9 cellular contexts compared by ENCODE assay signal in genomic region chr2:202278036-202278760, GRCh38. TPM values are rescaled to one million over a fixed set of nuclear protein-coding genes. Genes with fewer than 3 reads are reported as not detected.
DNase-seq lines count a peak whose midpoint lies in the region; ATAC-seq, FAIRE-seq and TF ChIP-seq lines count a peak whose summit lies in the region.
"Had no signal": no experiment of that assay in that cellular context is flagged by ENCODE, and none has a peak within 500 bp of the region (broad histone marks: within the 10 kb centered on the region; RNA-seq: fewer than 3 reads in every experiment).

No MANE protein-coding gene starts in this region.

- CTCF ChIA-PET in Calu3 (lab: Charles Lee), result interaction anchor here (0.6 to 1.4 kb wide), 3 partner anchors 11 to 1629 kb away, joined by 3 to 4 read pairs (median 3); no protein-coding TSS in a partner anchor

- TF ChIP-seq CTCF in Calu3 (IDR thresholded peaks at IDR 0.05; ENCODE audit: unreplicated experiment) (no peak), astrocyte (IDR thresholded peaks at IDR 0.05; ENCODE audit: insufficient read depth, low read depth, low read length) (no peak)

- H3K23ac ChIP-seq in mesendoderm (ENCODE audit: low read length), result no peak overlapping the region

- peak overlapping the region; percentile 39 for H3K4me2 ChIP-seq in astrocyte (ENCODE audit: low read length)
- no peak overlapping the region for H3K4me2 ChIP-seq in mesendoderm (ENCODE audit: low read length)

- peak; percentile 34 for FAIRE-seq in astrocyte (lab: Jason Lieb, UNC)

- no peak overlapping the region for H2AFZ ChIP-seq in astrocyte (ENCODE audit: low read depth, low read length)

- H3K9me3 Mint-ChIP-seq in Calu3 (ENCODE audit: low read depth, unreplicated experiment) (no peaks in the 10 kb centered on the region), astrocyte (ENCODE audit: unreplicated experiment) (no peaks in the 10 kb centered on the region)

- peak overlapping the region; percentile 48 for H3K9ac ChIP-seq in astrocyte (ENCODE audit: low read length)
- H3K9ac ChIP-seq in mesendoderm (ENCODE audit: low read length), result no peak overlapping the region

- H3K4me1 ChIP-seq in astrocyte (ENCODE audit: insufficient read depth, low read length), result peaks cover 20% of the 10 kb centered on the region
- no peaks in the 10 kb centered on the region for H3K4me1 ChIP-seq in mesendoderm (ENCODE audit: control insufficient read depth, low read depth, low read length)

- no peak overlapping the region for H4K5ac ChIP-seq in mesendoderm (ENCODE audit: low read length)

- H3K36me3 Mint-ChIP-seq in Calu3 (ENCODE audit: insufficient read depth, unreplicated experiment), result peaks cover 62% of the 10 kb centered on the region
- H3K36me3 Mint-ChIP-seq in astrocyte (ENCODE audit: low read depth, unreplicated experiment), result peaks cover 2% of the 10 kb centered on the region

- no peaks in the 10 kb centered on the region for H3K9me3 ChIP-seq in astrocyte (ENCODE audit: insufficient read depth, low read depth, low read length)
- H3K9me3 ChIP-seq: tibial artery had no signal

- H3K4me3 Mint-ChIP-seq in Calu3 (ENCODE audit: low read depth, unreplicated experiment) (peak overlapping the region; percentile 41), astrocyte (ENCODE audit: unreplicated experiment) (no peak overlapping the region)

- H3K56ac ChIP-seq in mesendoderm (ENCODE audit: low read length), result no peak overlapping the region

- no peak overlapping the region for H4K8ac ChIP-seq in mesendoderm (ENCODE audit: low read depth, low read length)

- H3K27me3 ChIP-seq in astrocyte (ENCODE audit: insufficient read depth, low read length) (no peaks in the 10 kb centered on the region), mesendoderm (ENCODE audit: insufficient read depth, low read length, poor library complexity) (no peaks in the 10 kb centered on the region)
- H3K27me3 ChIP-seq: tibial artery had no signal

- peaks cover 2% of the 10 kb centered on the region for H3K79me1 ChIP-seq in mesendoderm (ENCODE audit: low read length)

- H3K79me2 ChIP-seq in astrocyte (ENCODE audit: insufficient read depth, low read length) (peaks cover 95% of the 10 kb centered on the region), mesendoderm (ENCODE audit: control insufficient read depth, insufficient read depth, low read length) (peaks cover 58% of the 10 kb centered on the region)

- no peak overlapping the region for H3K4me3 ChIP-seq in astrocyte (ENCODE audit: insufficient read depth, low read depth, low read length)
- H3K4me3 ChIP-seq in mesendoderm (ENCODE audit: low read length), result no peak overlapping the region
- H3K4me3 ChIP-seq: tibial artery had no signal

- DNase-seq in Calu3 (no peak), astrocyte (ENCODE audit: low read depth) (peak; percentile 63), mesendoderm (peak; percentile 63), NCI-H526 (lab: John Stamatoyannopoulos, UW) (no peak), mucosa of gallbladder (ENCODE audit: low spot score) (no peak), NCI-H2107 treated with DMSO at 0.1 percent for 48 hours (lab: John Stamatoyannopoulos, UW; ENCODE audit: unreplicated experiment) (no peak)
- DNase-seq: tibial artery had no signal

- H3K4me1 Mint-ChIP-seq in Calu3 (ENCODE audit: low read depth, unreplicated experiment), result peaks cover 12% of the 10 kb centered on the region
- H3K4me1 Mint-ChIP-seq in astrocyte (ENCODE audit: low read depth, unreplicated experiment), result peaks cover 14% of the 10 kb centered on the region

- H2BK5ac ChIP-seq in mesendoderm (ENCODE audit: low read length), result no peak overlapping the region

- BruUV-seq in Calu3 (replicated peaks; lab: Mats Ljungman, UMichigan), result TSS peak; percentile 7

- H3K4ac ChIP-seq in mesendoderm (ENCODE audit: low read depth, low read length), result no peak overlapping the region

- H2BK120ac ChIP-seq in mesendoderm (ENCODE audit: low read depth, low read length), result no peak overlapping the region

- intact Hi-C loops in Calu3 (cut with micrococcal nuclease; ENCODE audit: unreplicated experiment), result loop anchor here (5.0 kb wide), 1 partner anchor 61 kb away; no protein-coding TSS in a partner anchor

- H3K27me3 Mint-ChIP-seq in Calu3 (ENCODE audit: unreplicated experiment), result no peaks in the 10 kb centered on the region
- H3K27me3 Mint-ChIP-seq in astrocyte (ENCODE audit: low read depth, unreplicated experiment), result no peaks in the 10 kb centered on the region

- peaks cover 89% of the 10 kb centered on the region for H4K20me1 ChIP-seq in astrocyte (ENCODE audit: insufficient read depth, low read length)

- no peak overlapping the region for H2BK15ac ChIP-seq in mesendoderm (replicated peaks; ENCODE audit: low read depth)

- peaks cover 41% of the 10 kb centered on the region for H3K36me3 ChIP-seq in astrocyte (ENCODE audit: insufficient read depth, low read length)
- peaks cover 2% of the 10 kb centered on the region for H3K36me3 ChIP-seq in mesendoderm (ENCODE audit: control insufficient read depth, insufficient read depth, low read length)

- no peak overlapping the region for H2AK5ac ChIP-seq in mesendoderm (ENCODE audit: low read length)

- WGBS in mesendoderm (ENCODE audit: extremely low coverage, insufficient coverage, low lambda C conversion rate), result no CpG with 5 or more reads among the region's 6 CpGs

- peak overlapping the region; percentile 73 for H3K27ac ChIP-seq in astrocyte (ENCODE audit: low read depth, low read length)
- no peak overlapping the region for H3K27ac ChIP-seq in mesendoderm (ENCODE audit: low read depth, low read length)

- peak overlapping the region; percentile 73 for H3K27ac Mint-ChIP-seq in Calu3 (ENCODE audit: unreplicated experiment)
- peak overlapping the region; percentile 11 for H3K27ac Mint-ChIP-seq in astrocyte (ENCODE audit: unreplicated experiment)

- H3K18ac ChIP-seq in mesendoderm (ENCODE audit: low read length), result no peak overlapping the region

- ATAC-seq in HG03196 (IDR thresholded peaks at IDR 0.05; ENCODE audit: unreplicated experiment) (peak; percentile 56), GM19455 (IDR thresholded peaks at IDR 0.05; ENCODE audit: unreplicated experiment) (no peak)

RNA-seq across cellular contexts. Expression of gene NOP58, which starts 12.6 kb away (rescaled TPM):
- total RNA-seq in Calu3 (2022) (159 and 161 TPM in 2 replicates), astrocyte (61.7 and 64.1 TPM in 2 replicates), mucosa of gallbladder (30.8 TPM)
- 267 TPM for polyA plus RNA-seq in mesendoderm (2013, experiment 1 of 2)
- 272 TPM for polyA plus RNA-seq in mesendoderm (2013, experiment 2 of 2)

RNA-seq across cellular contexts. Expression of gene SUMO1, which starts 39.8 kb away (rescaled TPM):
- total RNA-seq in Calu3 (2022) (140 and 164 TPM in 2 replicates), astrocyte (141 and 157 TPM in 2 replicates), mucosa of gallbladder (93.6 TPM)
- 266 TPM for polyA plus RNA-seq in mesendoderm (2013, experiment 1 of 2)
- polyA plus RNA-seq in mesendoderm (2013, experiment 2 of 2), result 264 TPM

Comparison
In these comparisons a context has a peak if more than half of its experiments do, and no peak if none do; other contexts are left out.
1. DNase-seq: peak in astrocyte (single experiment) and mesendoderm (single experiment); none in Calu3 (single experiment), NCI-H526 (0 of 2), mucosa of gallbladder (single experiment) and NCI-H2107 treated with DMSO at 0.1 percent for 48 hours (single experiment).